In the genomic region with DNA sequence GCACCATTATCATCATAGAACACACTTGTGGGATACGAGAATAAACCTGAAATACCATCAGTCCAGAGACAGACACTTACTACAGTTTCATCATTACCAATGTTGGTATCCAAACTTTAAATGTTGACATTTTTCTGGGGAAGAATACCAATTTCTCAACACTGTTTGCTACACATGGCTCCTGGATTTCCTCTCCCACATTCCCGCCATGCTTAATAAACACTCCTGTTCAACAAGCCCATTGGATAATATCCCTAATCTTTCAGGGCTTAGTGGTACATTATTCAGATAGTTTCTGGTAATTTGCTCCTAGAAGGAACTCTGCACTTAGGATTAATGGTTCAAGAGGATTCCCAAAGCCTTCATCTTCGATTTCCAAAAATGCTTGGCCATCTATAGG, we compare ENCODE assay signal across 23 cellular contexts. TPM values are rescaled to one million over a fixed set of nuclear protein-coding genes. Genes with fewer than 3 reads are reported as not detected.
DNase-seq lines count a peak whose midpoint lies in the region; ATAC-seq and TF ChIP-seq lines count a peak whose summit lies in the region.
"Had no signal": no experiment of that assay in that cellular context is flagged by ENCODE, and none has a peak within 500 bp of the region (broad histone marks: within the 10 kb centered on the region; RNA-seq: fewer than 3 reads in every experiment).

No MANE protein-coding gene starts in this region.

- H3K9ac ChIP-seq in smooth muscle cell (ENCODE audit: low read depth) = no peak overlapping the region
- H3K9ac ChIP-seq: BLaER1 treated with 17β-estradiol and CSF1 and Interleukin-3, amounts not matched to agents 10 nM and 100 nM had no signal

- no peak overlapping the region for H3K4me3 Mint-ChIP-seq in T-helper 17 cell
- no peak overlapping the region for H3K4me3 Mint-ChIP-seq in Calu3 (ENCODE audit: low read depth, unreplicated experiment)
- H3K4me3 Mint-ChIP-seq: CD14-positive monocyte; CD4-positive, alpha-beta T cell; CD8-positive, alpha-beta memory T cell; HFFc6 had no signal

- H3K27me3 Mint-ChIP-seq in T-helper 17 cell = peaks cover 17% of the 10 kb centered on the region
- peaks cover 85% of the 10 kb centered on the region for H3K27me3 Mint-ChIP-seq in Calu3 (ENCODE audit: unreplicated experiment)

- H3K9me3 Mint-ChIP-seq in Calu3 (ENCODE audit: low read depth, unreplicated experiment) = peaks cover 11% of the 10 kb centered on the region
- H3K9me3 Mint-ChIP-seq: HFFc6 had no signal

- TF ChIP-seq CTCF in AG10803 (conservative IDR thresholded peaks at IDR 0.05; ENCODE audit: low read length) = no peak
- no peak for TF ChIP-seq CTCF in fibroblast of villous mesenchyme (IDR thresholded peaks at IDR 0.05; ENCODE audit: insufficient read depth, low read depth, low read length)
- TF ChIP-seq CTCF in smooth muscle cell (IDR thresholded peaks at IDR 0.05; ENCODE audit: borderline replicate concordance, insufficient read depth, poor library complexity, severe bottlenecking) = no peak
- no peak for TF ChIP-seq CTCF in Calu3 (IDR thresholded peaks at IDR 0.05; ENCODE audit: unreplicated experiment)

- peaks cover 3% of the 10 kb centered on the region for H3K4me1 ChIP-seq in smooth muscle cell (ENCODE audit: low read depth)
- H3K4me1 ChIP-seq: BE2C had no signal

- no peaks in the 10 kb centered on the region for H3F3A ChIP-seq in smooth muscle cell (ENCODE audit: low read depth)

- ATAC-seq in T-helper 17 cell = no peak

- intact Hi-C loops in Calu3 (cut with micrococcal nuclease; ENCODE audit: unreplicated experiment) = no loop called here

- no peaks in the 10 kb centered on the region for H3K79me2 ChIP-seq in smooth muscle cell (ENCODE audit: low read depth)

- WGBS in smooth muscle cell (ENCODE audit: low lambda C conversion rate) = 20% methylated on average over 3 of the region's 3 CpGs

- DNase-seq in AG10803 (ENCODE audit: low read depth) (peak; percentile 45), T-helper 17 cell (no peak), fibroblast of villous mesenchyme (ENCODE audit: low read depth) (peak; percentile 71), smooth muscle cell (lab: John Stamatoyannopoulos, UW; ENCODE audit: unreplicated experiment) (no peak), NCI-H1417 (lab: John Stamatoyannopoulos, UW) (no peak), Calu3 (no peak), cerebellum (ENCODE audit: low spot score) (no peak)
- DNase-seq: AML-193; BE2C; CD4-positive, alpha-beta T cell; CD8-positive, alpha-beta memory T cell; DMS53; DMS79 treated with DMSO at 0.1 percent for 48 hours; GF-D8; GOT3; HFFc6 had no signal

- BruUV-seq in Calu3 (replicated peaks; lab: Mats Ljungman, UMichigan) = no TSS peak

- H3K9me3 ChIP-seq in T-helper 17 cell (ENCODE audit: control insufficient read depth, low read length, poor library complexity, severe bottlenecking) (no peaks in the 10 kb centered on the region), smooth muscle cell (replicated peaks; ENCODE audit: low read depth) (no peaks in the 10 kb centered on the region)
- H3K9me3 ChIP-seq: BE2C, HAP-1 had no signal

- H3K4me3 ChIP-seq in AG10803 (ENCODE audit: low read length) (no peak overlapping the region), fibroblast of villous mesenchyme (ENCODE audit: low read depth, low read length) (no peak overlapping the region), smooth muscle cell (no peak overlapping the region)
- H3K4me3 ChIP-seq: BLaER1 treated with 17β-estradiol and CSF1 and Interleukin-3, amounts not matched to agents 10 nM and 100 nM; HAP-1 had no signal

- no peaks in the 10 kb centered on the region for H3K36me3 ChIP-seq in smooth muscle cell (ENCODE audit: low read depth)
- H3K36me3 ChIP-seq: BE2C; BLaER1 treated with 17β-estradiol and CSF1 and Interleukin-3, amounts not matched to agents 10 nM and 100 nM; HAP-1 had no signal

- H3K4me1 Mint-ChIP-seq in T-helper 17 cell = no peaks in the 10 kb centered on the region
- peaks cover 7% of the 10 kb centered on the region for H3K4me1 Mint-ChIP-seq in Calu3 (ENCODE audit: low read depth, unreplicated experiment)
- H3K4me1 Mint-ChIP-seq: CD8-positive, alpha-beta memory T cell had no signal

- H3K36me3 Mint-ChIP-seq in T-helper 17 cell (ENCODE audit: low read depth) = peaks cover 3% of the 10 kb centered on the region
- no peaks in the 10 kb centered on the region for H3K36me3 Mint-ChIP-seq in Calu3 (ENCODE audit: insufficient read depth, unreplicated experiment)
- H3K36me3 Mint-ChIP-seq: CD14-positive monocyte had no signal

- peak overlapping the region; percentile 10 for H3K27ac ChIP-seq in smooth muscle cell (ENCODE audit: low read depth)
- H3K27ac ChIP-seq: 22Rv1; BLaER1 treated with 17β-estradiol and CSF1 and Interleukin-3, amounts not matched to agents 10 nM and 100 nM had no signal

- CTCF ChIA-PET in Calu3 (lab: Charles Lee) = no interaction called here

- no peaks in the 10 kb centered on the region for H4K20me1 ChIP-seq in smooth muscle cell (ENCODE audit: low read depth)
- H4K20me1 ChIP-seq: BLaER1 treated with 17β-estradiol and CSF1 and Interleukin-3, amounts not matched to agents 10 nM and 100 nM had no signal

- H3K27me3 ChIP-seq in smooth muscle cell (ENCODE audit: low read depth) = no peaks in the 10 kb centered on the region
- H3K27me3 ChIP-seq: BLaER1 treated with 17β-estradiol and CSF1 and Interleukin-3, amounts not matched to agents 10 nM and 100 nM had no signal

- peak overlapping the region; percentile 21 for H3K27ac Mint-ChIP-seq in T-helper 17 cell
- H3K27ac Mint-ChIP-seq in Calu3 (ENCODE audit: unreplicated experiment) = no peak overlapping the region
- H3K27ac Mint-ChIP-seq: CD14-positive monocyte; CD4-positive, alpha-beta T cell; CD8-positive, alpha-beta memory T cell; HFFc6 had no signal

- H2AFZ ChIP-seq in smooth muscle cell (ENCODE audit: low read depth) = no peak overlapping the region

- H3K4me2 ChIP-seq in smooth muscle cell = peak overlapping the region; percentile 63
- H3K4me2 ChIP-seq: BLaER1 treated with 17β-estradiol and CSF1 and Interleukin-3, amounts not matched to agents 10 nM and 100 nM had no signal

RNA-seq across cellular contexts. Expression of a gene that starts 48.2 kb away (rescaled TPM):
- total RNA-seq in T-helper 17 cell = 1 to 10 TPM; 5.1 to 8.0 TPM
- total RNA-seq in fibroblast of villous mesenchyme = 2.6 and 11.2 TPM in 2 replicates
- total RNA-seq in smooth muscle cell = 0.22 TPM in 1 of 2 replicates, not detected in the other
- 0.25 and 0.43 TPM in 2 replicates for polyA plus RNA-seq in smooth muscle cell
- total RNA-seq in Calu3 (2022) = not detected in 2 replicates
- 1.00 TPM for total RNA-seq in cerebellum
- total RNA-seq: Daoy, G401 had no signal
- polyA plus RNA-seq: AG04450 had no signal

RNA-seq across cellular contexts. Expression of a gene that starts 57.6 kb away (rescaled TPM):
- total RNA-seq in T-helper 17 cell (10 to 100 TPM in 1 of 2 donors, under 1 TPM in 1; 0.60 to 10.7 TPM), fibroblast of villous mesenchyme (45.4 and 54.4 TPM in 2 replicates), smooth muscle cell (10.4 and 19.9 TPM in 2 replicates), Calu3 (2022) (52.2 and 64.7 TPM in 2 replicates), cerebellum (6.8 TPM)
- 15.0 and 17.5 TPM in 2 replicates for polyA plus RNA-seq in smooth muscle cell
- total RNA-seq: CD4-positive, alpha-beta T cell had no signal

RNA-seq across cellular contexts. Expression of a gene that starts 57.9 kb away (rescaled TPM):
- 10 to 100 TPM in 1 of 2 donors, 1 to 10 TPM in 1; 6.4 to 12.3 TPM for total RNA-seq in T-helper 17 cell
- 64.3 and 94.1 TPM in 2 replicates for total RNA-seq in fibroblast of villous mesenchyme
- total RNA-seq in smooth muscle cell = 49.9 and 55.3 TPM in 2 replicates
- 105 and 119 TPM in 2 replicates for polyA plus RNA-seq in smooth muscle cell
- total RNA-seq in Calu3 (2022) = 60.8 and 73.0 TPM in 2 replicates
- 22.9 TPM for total RNA-seq in cerebellum

Comparison
In these comparisons a context has a peak if more than half of its experiments do, and no peak if none do; other contexts are left out.
1. DNase-seq: peak in AG10803 (single experiment) and fibroblast of villous mesenchyme (single experiment); none in T-helper 17 cell (0 of 3), smooth muscle cell (single experiment), NCI-H1417 (0 of 3), Calu3 (single experiment) and cerebellum (single experiment).